16 cellular contexts compared by ENCODE assay signal in genomic region chr1:42142894-42143675, GRCh38. TPM values are rescaled to one million over a fixed set of nuclear protein-coding genes. Genes with fewer than 3 reads are reported as not detected.
DNase-seq lines count a peak whose midpoint lies in the region; ATAC-seq and TF ChIP-seq lines count a peak whose summit lies in the region.
"Had no signal": no experiment of that assay in that cellular context is flagged by ENCODE, and none has a peak within 500 bp of the region (broad histone marks: within the 10 kb centered on the region; RNA-seq: fewer than 3 reads in every experiment).

No MANE protein-coding gene starts in this region.

- no peaks in the 10 kb centered on the region for H3K27me3 ChIP-seq in thyroid gland

- no peak for DNase-seq in activated CD8-positive, alpha-beta T cell treated with anti-CD3 and anti-CD28 coated beads for 36 hours
- DNase-seq in activated CD8-positive, alpha-beta T cell treated with anti-CD3 and anti-CD28 coated beads, Interleukin-2, amount 10 ng/mL, durations not matched to agents 7 days and 5 days, result no peak
- DNase-seq in NCI-H187 (lab: John Stamatoyannopoulos, UW) (peak; percentile 56 to 67), SK-MEL-5 (ENCODE audit: low read depth, low spot score) (peak; percentile 5), thyroid gland (peak; percentile 86 to 88), NCI-H82 treated with DMSO at 0.1 percent for 48 hours (lab: John Stamatoyannopoulos, UW; ENCODE audit: unreplicated experiment) (no peak)
- DNase-seq in stimulated activated CD4-positive, alpha-beta T cell treated with anti-CD3 and anti-CD28 coated beads, Interleukin-2, amount 100 ng/mL, for 48 hours, result no peak
- DNase-seq: activated CD4-positive, alpha-beta memory T cell treated with anti-CD3 and anti-CD28 coated beads for 36 hours; HFFc6; hypothalamus; Karpas-422; mesenchymal stem cell; T-helper 1 cell had no signal

- H3K27ac ChIP-seq in thyroid gland, result peak overlapping the region; percentile 75 to 80 (median 77)

- no peak overlapping the region for H3K27ac Mint-ChIP-seq in activated CD8-positive, alpha-beta T cell treated with anti-CD3 and anti-CD28 coated beads for 36 hours
- no peak overlapping the region for H3K27ac Mint-ChIP-seq in activated CD8-positive, alpha-beta T cell treated with anti-CD3 and anti-CD28 coated beads, Interleukin-2, amount 10 ng/mL, durations not matched to agents 7 days and 5 days
- H3K27ac Mint-ChIP-seq: activated CD4-positive, alpha-beta memory T cell treated with anti-CD3 and anti-CD28 coated beads for 36 hours; HFFc6 had no signal

- CTCF ChIA-PET in activated CD8-positive, alpha-beta T cell treated with anti-CD3 and anti-CD28 coated beads for 36 hours (lab: Charles Lee), result interaction anchor here (0.8 to 1.3 kb wide), 2 partner anchors 13 to 17 kb away, joined by 4 read pairs; no protein-coding TSS in a partner anchor
- CTCF ChIA-PET in activated CD8-positive, alpha-beta T cell treated with anti-CD3 and anti-CD28 coated beads, Interleukin-2, amount 10 ng/mL, durations not matched to agents 7 days and 5 days (lab: Charles Lee), result interaction anchor here (2.9 kb wide), 1 partner anchor 30 kb away, joined by 11 read pairs; no protein-coding TSS in a partner anchor

- H3K4me3 Mint-ChIP-seq in activated CD8-positive, alpha-beta T cell treated with anti-CD3 and anti-CD28 coated beads for 36 hours, result no peak overlapping the region
- H3K4me3 Mint-ChIP-seq in activated CD8-positive, alpha-beta T cell treated with anti-CD3 and anti-CD28 coated beads, Interleukin-2, amount 10 ng/mL, durations not matched to agents 7 days and 5 days, result no peak overlapping the region
- H3K4me3 Mint-ChIP-seq: activated CD4-positive, alpha-beta memory T cell treated with anti-CD3 and anti-CD28 coated beads for 36 hours; HFFc6 had no signal

- 30% methylated on average over 4 of the region's 4 CpGs for WGBS in thyroid gland, 2 donors

- POLR2A ChIA-PET in activated CD8-positive, alpha-beta T cell treated with anti-CD3 and anti-CD28 coated beads for 36 hours (lab: Charles Lee), result no interaction called here
- POLR2A ChIA-PET in activated CD8-positive, alpha-beta T cell treated with anti-CD3 and anti-CD28 coated beads, Interleukin-2, amount 10 ng/mL, durations not matched to agents 7 days and 5 days (lab: Charles Lee), result interaction anchor here (1.1 kb wide), 1 partner anchor 312 kb away, joined by 3 read pairs; no protein-coding TSS in a partner anchor

- H3K36me3 Mint-ChIP-seq in activated CD8-positive, alpha-beta T cell treated with anti-CD3 and anti-CD28 coated beads for 36 hours (ENCODE audit: low read depth), result no peaks in the 10 kb centered on the region
- no peaks in the 10 kb centered on the region for H3K36me3 Mint-ChIP-seq in activated CD8-positive, alpha-beta T cell treated with anti-CD3 and anti-CD28 coated beads, Interleukin-2, amount 10 ng/mL, durations not matched to agents 7 days and 5 days (ENCODE audit: low read depth)
- H3K36me3 Mint-ChIP-seq: activated CD4-positive, alpha-beta memory T cell treated with anti-CD3 and anti-CD28 coated beads for 36 hours had no signal

- TF ChIP-seq CTCF in activated CD8-positive, alpha-beta T cell treated with anti-CD3 and anti-CD28 coated beads for 36 hours (IDR thresholded peaks at IDR 0.05), result no peak
- no peak for TF ChIP-seq CTCF in thyroid gland (IDR thresholded peaks at IDR 0.05)

- no peaks in the 10 kb centered on the region for H3K36me3 ChIP-seq in thyroid gland

- peaks cover 23% of the 10 kb centered on the region for H3K27me3 Mint-ChIP-seq in activated CD8-positive, alpha-beta T cell treated with anti-CD3 and anti-CD28 coated beads for 36 hours
- H3K27me3 Mint-ChIP-seq in activated CD8-positive, alpha-beta T cell treated with anti-CD3 and anti-CD28 coated beads, Interleukin-2, amount 10 ng/mL, durations not matched to agents 7 days and 5 days (ENCODE audit: low read depth), result no peaks in the 10 kb centered on the region

- H3K9me3 ChIP-seq in thyroid gland, result no peaks in the 10 kb centered on the region

- peaks cover 21 to 40% of the 10 kb centered on the region in 2 donors for H3K4me1 ChIP-seq in thyroid gland

- no peak overlapping the region for H3K4me3 ChIP-seq in thyroid gland (replicated peaks in 1 of 3)

- in situ Hi-C loops in SK-MEL-5 (cut with HindIII; ENCODE audit: low pct_unique_long_range_greater_than_20kb, low sequenced_read_pairs), result no loop called here

- intact Hi-C loops in activated CD8-positive, alpha-beta T cell treated with anti-CD3 and anti-CD28 coated beads for 36 hours (cut with micrococcal nuclease), result no loop called here
- intact Hi-C loops in thyroid gland (cut with DNase I), result no loop called here

- H3K4me1 Mint-ChIP-seq in activated CD8-positive, alpha-beta T cell treated with anti-CD3 and anti-CD28 coated beads for 36 hours (ENCODE audit: low read depth), result peaks cover 6% of the 10 kb centered on the region
- peaks cover 6% of the 10 kb centered on the region for H3K4me1 Mint-ChIP-seq in activated CD8-positive, alpha-beta T cell treated with anti-CD3 and anti-CD28 coated beads, Interleukin-2, amount 10 ng/mL, durations not matched to agents 7 days and 5 days (ENCODE audit: low read depth)

- TF ChIP-seq POLR2A in thyroid gland (IDR thresholded peaks at IDR 0.05), result peak in 1 of 2 donors; percentile 22

- no peaks in the 10 kb centered on the region for H3K9me3 Mint-ChIP-seq in activated CD8-positive, alpha-beta T cell treated with anti-CD3 and anti-CD28 coated beads for 36 hours
- H3K9me3 Mint-ChIP-seq in activated CD8-positive, alpha-beta T cell treated with anti-CD3 and anti-CD28 coated beads, Interleukin-2, amount 10 ng/mL, durations not matched to agents 7 days and 5 days (ENCODE audit: insufficient read depth), result no peaks in the 10 kb centered on the region
- H3K9me3 Mint-ChIP-seq: activated CD4-positive, alpha-beta memory T cell treated with anti-CD3 and anti-CD28 coated beads for 36 hours; HFFc6 had no signal

- peak; percentile 17 for ATAC-seq in activated CD8-positive, alpha-beta T cell treated with anti-CD3 and anti-CD28 coated beads for 36 hours
- no peak for ATAC-seq in activated CD8-positive, alpha-beta T cell treated with anti-CD3 and anti-CD28 coated beads, Interleukin-2, amount 10 ng/mL, durations not matched to agents 7 days and 5 days
- no peak for ATAC-seq in HG02852 (IDR thresholded peaks at IDR 0.05; ENCODE audit: unreplicated experiment)

RNA-seq across cellular contexts. Expression of gene GUCA2B, which starts 10.1 kb away (rescaled TPM):
- not detected for total RNA-seq in activated CD8-positive, alpha-beta T cell treated with anti-CD3 and anti-CD28 coated beads for 36 hours
- not detected for total RNA-seq in activated CD8-positive, alpha-beta T cell treated with anti-CD3 and anti-CD28 coated beads, Interleukin-2, amount 10 ng/mL, durations not matched to agents 7 days and 5 days
- total RNA-seq in SK-MEL-5 (2014; rRNA removed; shearing (Covaris generic)), result not detected in 2 replicates
- not detected in 2 replicates for polyA plus RNA-seq in SK-MEL-5 (2015; cell fraction: cytosol; rRNA removed)
- not detected in 2 replicates for polyA plus RNA-seq in SK-MEL-5 (2015; cell fraction: nucleus; rRNA removed)
- not detected for total RNA-seq in thyroid gland
- total RNA-seq: activated CD4-positive, alpha-beta memory T cell treated with anti-CD3 and anti-CD28 coated beads for 36 hours; endothelial cell of umbilical vein; HFFc6; omental fat pad had no signal
- polyA plus RNA-seq: endothelial cell of umbilical vein had no signal

RNA-seq across cellular contexts. Expression of gene GUCA2A, which starts 21.5 kb away (rescaled TPM):
- not detected for total RNA-seq in activated CD8-positive, alpha-beta T cell treated with anti-CD3 and anti-CD28 coated beads for 36 hours
- not detected for total RNA-seq in activated CD8-positive, alpha-beta T cell treated with anti-CD3 and anti-CD28 coated beads, Interleukin-2, amount 10 ng/mL, durations not matched to agents 7 days and 5 days
- not detected in 2 replicates for total RNA-seq in SK-MEL-5 (2014; rRNA removed; shearing (Covaris generic))
- not detected in 2 replicates for polyA plus RNA-seq in SK-MEL-5 (2015; cell fraction: cytosol; rRNA removed)
- polyA plus RNA-seq in SK-MEL-5 (2015; cell fraction: nucleus; rRNA removed), result not detected in 2 replicates
- total RNA-seq in thyroid gland, result not detected
- total RNA-seq: activated CD4-positive, alpha-beta memory T cell treated with anti-CD3 and anti-CD28 coated beads for 36 hours; endothelial cell of umbilical vein; HFFc6; omental fat pad had no signal
- polyA plus RNA-seq: endothelial cell of umbilical vein had no signal

Comparison
In these comparisons a context has a peak if more than half of its experiments do, and no peak if none do; other contexts are left out.
1. DNase-seq: peak in NCI-H187 (2 of 2), SK-MEL-5 (single experiment) and thyroid gland (2 of 2); none in activated CD8-positive, alpha-beta T cell treated with anti-CD3 and anti-CD28 coated beads for 36 hours (single experiment), activated CD8-positive, alpha-beta T cell treated with anti-CD3 and anti-CD28 coated beads, Interleukin-2, amount 10 ng/mL, durations not matched to agents 7 days and 5 days (single experiment), stimulated activated CD4-positive, alpha-beta T cell treated with anti-CD3 and anti-CD28 coated beads, Interleukin-2, amount 100 ng/mL, for 48 hours (0 of 2) and NCI-H82 treated with DMSO at 0.1 percent for 48 hours (single experiment).